In the genomic region with DNA sequence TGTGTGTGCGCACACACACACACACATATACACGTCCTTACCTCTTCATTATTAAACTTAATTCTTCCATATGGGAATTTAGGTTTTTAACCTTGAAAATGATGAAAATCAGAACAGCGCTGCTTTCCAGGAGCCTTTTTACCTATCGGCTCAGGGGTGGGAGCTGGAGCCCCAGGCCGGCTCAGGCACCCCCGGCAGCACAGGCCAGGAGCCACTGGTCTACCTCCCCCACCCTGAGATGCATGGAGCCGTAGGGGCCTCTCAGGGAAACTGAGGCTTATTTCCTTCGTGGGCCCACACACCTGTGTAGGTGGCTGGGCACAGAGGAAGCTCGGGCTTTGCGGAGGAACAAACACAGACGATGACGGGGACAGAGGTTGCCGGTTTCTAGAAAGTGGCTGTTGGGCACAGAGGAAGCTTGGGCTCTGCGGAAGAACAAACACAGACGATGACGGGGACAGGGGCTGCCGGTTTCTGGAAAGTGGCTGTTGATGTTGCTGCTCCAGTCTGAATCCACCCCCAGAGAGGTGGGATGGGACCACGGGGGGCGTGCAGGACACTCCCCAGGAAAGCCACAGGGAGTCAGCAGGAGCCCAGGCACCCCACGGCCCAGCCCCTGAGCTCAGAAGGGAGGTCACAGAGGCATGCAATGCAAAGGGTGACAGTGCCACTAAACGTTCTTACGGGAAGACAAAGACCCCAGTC, we compare ENCODE assay signal across 20 cellular contexts.
DNase-seq lines count a peak whose midpoint lies in the region; ATAC-seq and TF ChIP-seq lines count a peak whose summit lies in the region.
"Had no signal": no experiment of that assay in that cellular context is flagged by ENCODE, and none has a peak within 500 bp of the region (broad histone marks: within the 10 kb centered on the region; RNA-seq: fewer than 3 reads in every experiment).

No MANE protein-coding gene starts in this region.

- H2AFZ ChIP-seq in Karpas-422 (ENCODE audit: low read length), result no peak overlapping the region

- H3K9me3 ChIP-seq in right atrium auricular region (no peaks in the 10 kb centered on the region), Karpas-422 (ENCODE audit: low read length) (no peaks in the 10 kb centered on the region)
- H3K9me3 ChIP-seq: HAP-1, Peyer's patch, upper lobe of right lung had no signal

- H3K27me3 ChIP-seq in right atrium auricular region, result no peaks in the 10 kb centered on the region
- H3K27me3 ChIP-seq in Karpas-422 (ENCODE audit: low read length), result no peaks in the 10 kb centered on the region
- H3K27me3 ChIP-seq: Peyer's patch had no signal

- H3K4me1 ChIP-seq in right atrium auricular region (no peaks in the 10 kb centered on the region), Karpas-422 (ENCODE audit: low read length) (no peaks in the 10 kb centered on the region)
- H3K4me1 ChIP-seq: gastroesophageal sphincter, HAP-1, Peyer's patch, upper lobe of right lung had no signal

- intact Hi-C loops in Right ventricle myocardium superior (cut with DNase I), result no loop called here

- no peak overlapping the region for H3K4me3 ChIP-seq in right atrium auricular region
- no peak overlapping the region for H3K4me3 ChIP-seq in Karpas-422 (ENCODE audit: low read length)
- H3K4me3 ChIP-seq: gastroesophageal sphincter, HAP-1, Peyer's patch, upper lobe of right lung had no signal

- no peaks in the 10 kb centered on the region for H3K36me3 ChIP-seq in right atrium auricular region
- no peaks in the 10 kb centered on the region for H3K36me3 ChIP-seq in Karpas-422 (ENCODE audit: insufficient read depth, low read length)
- H3K36me3 ChIP-seq: gastroesophageal sphincter, HAP-1, Peyer's patch, upper lobe of right lung had no signal

- H3K9ac ChIP-seq in Karpas-422 (ENCODE audit: low read length), result no peak overlapping the region

- H3K79me2 ChIP-seq in Karpas-422 (ENCODE audit: low read length), result no peaks in the 10 kb centered on the region

- DNase-seq in right atrium auricular region (ENCODE audit: low spot score), result peak; percentile 49
- no peak for DNase-seq in Right ventricle myocardium superior
- DNase-seq in activated CD8-positive, alpha-beta memory T cell treated with anti-CD3 and anti-CD28 coated beads, Interleukin-2, amount 50 U/mL, for 48 hours, result peak; percentile 40
- DNase-seq in mesenteric fat pad (ENCODE audit: low spot score), result peak; percentile 28
- DNase-seq in activated effector memory CD4-positive, alpha-beta T cell treated with Interleukin-2 at 50 U/mL for 16 hours, result no peak
- no peak for DNase-seq in NCI-H2171 treated with DMSO at 0.1 percent for 48 hours (lab: John Stamatoyannopoulos, UW)
- DNase-seq in Karpas-422, result no peak
- DNase-seq: ACHN; DMS79; effector memory CD8-positive, alpha-beta T cell; KBM-7; kidney glomerular epithelial cell; NCI-H1436 treated with DMSO at 0.1 percent for 48 hours; NCI-H524 treated with DMSO at 0.1 percent for 48 hours; Peyer's patch; stimulated activated CD4-positive, alpha-beta T cell treated with anti-CD3 and anti-CD28 coated beads, Interleukin-4, amount 100 ng/mL, for 24 hours; upper lobe of right lung had no signal

- no peak for TF ChIP-seq CTCF in right atrium auricular region (IDR thresholded peaks at IDR 0.05)

- no peaks in the 10 kb centered on the region for H3K9me2 ChIP-seq in Karpas-422 (replicated peaks; ENCODE audit: insufficient read depth, low read length)

- H3K4me2 ChIP-seq in Karpas-422 (ENCODE audit: low read depth, low read length, poor library complexity, severe bottlenecking), result no peak overlapping the region

- H3K27ac ChIP-seq in right atrium auricular region, result no peak overlapping the region
- no peak overlapping the region for H3K27ac ChIP-seq in Karpas-422 (ENCODE audit: low read length)
- H3K27ac ChIP-seq: gastroesophageal sphincter, Peyer's patch, upper lobe of right lung had no signal

- ATAC-seq in Right ventricle myocardium superior (ENCODE audit: poor library complexity) (no peak), GM21367 (IDR thresholded peaks at IDR 0.05; ENCODE audit: unreplicated experiment) (no peak)
- ATAC-seq: effector memory CD8-positive, alpha-beta T cell; gastroesophageal sphincter had no signal

- no peaks in the 10 kb centered on the region for H4K20me1 ChIP-seq in Karpas-422 (ENCODE audit: insufficient read depth, low read depth, low read length)

Comparison
In these comparisons a context has a peak if more than half of its experiments do, and no peak if none do; other contexts are left out.
1. DNase-seq: peak in right atrium auricular region (single experiment), activated CD8-positive, alpha-beta memory T cell treated with anti-CD3 and anti-CD28 coated beads, Interleukin-2, amount 50 U/mL, for 48 hours (single experiment) and mesenteric fat pad (single experiment); none in Right ventricle myocardium superior (single experiment), activated effector memory CD4-positive, alpha-beta T cell treated with Interleukin-2 at 50 U/mL for 16 hours (single experiment), NCI-H2171 treated with DMSO at 0.1 percent for 48 hours (single experiment) and Karpas-422 (single experiment).